ENCODE assay signal across 1 cellular context in genomic region chr5:32020271-32020670, GRCh38.
TF ChIP-seq lines count a peak whose summit lies in the region.

No MANE protein-coding gene starts in this region.

TF ChIP-seq in GM12878, 131 proteins besides CTCF, POLR2A, EP300 and RAD21 (continued from another document):
- TF ChIP-seq E2F8 (IDR thresholded peaks at IDR 0.05; ENCODE audit: low read depth, partially characterized antibody) = no peak
- TF ChIP-seq POLR2AphosphoS5 (IDR thresholded peaks at IDR 0.05; ENCODE audit: low read length) = no peak
- 0 out of 2 replicates have a peak, but pooled peaks have one; percentile 16 for TF ChIP-seq ATF7 (IDR thresholded peaks at IDR 0.05; ENCODE audit: low read depth)
- no peak for TF ChIP-seq ZZZ3 (IDR thresholded peaks at IDR 0.05; ENCODE audit: control insufficient read depth, insufficient read length, low read depth)
- TF ChIP-seq REST (IDR thresholded peaks at IDR 0.05; ENCODE audit: low read depth, low read length) = no peak
- TF ChIP-seq RCOR1 (conservative IDR thresholded peaks at IDR 0.05; ENCODE audit: low read depth, low read length) = no peak
- no peak for TF ChIP-seq BCL3 (IDR thresholded peaks at IDR 0.05; ENCODE audit: borderline replicate concordance, insufficient read depth, low read depth, low read length, poor library complexity, severe bottlenecking)
- no peak for TF ChIP-seq MAX (IDR thresholded peaks at IDR 0.05; ENCODE audit: low read depth, low read length)
- no peak for TF ChIP-seq TARDBP (IDR thresholded peaks at IDR 0.05; ENCODE audit: borderline replicate concordance)
- TF ChIP-seq NR2C1 (IDR thresholded peaks at IDR 0.05) = no peak
- no peak for TF ChIP-seq HDAC6 (IDR thresholded peaks at IDR 0.05; ENCODE audit: unreplicated experiment)
- no peak for TF ChIP-seq MTA2 (IDR thresholded peaks at IDR 0.05; ENCODE audit: low read depth)
- no peak for TF ChIP-seq MLLT1 (IDR thresholded peaks at IDR 0.05)
- TF ChIP-seq RUNX3 (IDR thresholded peaks at IDR 0.05; ENCODE audit: low read length) = peak; percentile 14; the same call in 1 of the 2 replicates
- TF ChIP-seq BHLHE40 (IDR thresholded peaks at IDR 0.05; ENCODE audit: borderline replicate concordance in 1 of 2, low read depth in 2 of 2, low read length in 1 of 2) = no peak
- TF ChIP-seq MYB (IDR thresholded peaks at IDR 0.05; ENCODE audit: borderline replicate concordance, low read depth, low read length) = no peak
- TF ChIP-seq MEF2B (IDR thresholded peaks at IDR 0.05; ENCODE audit: partially characterized antibody, poor library complexity, severe bottlenecking) = no peak
- TF ChIP-seq IRF3 (IDR thresholded peaks at IDR 0.05) = no peak
- TF ChIP-seq KLF5 (IDR thresholded peaks at IDR 0.05; ENCODE audit: partially characterized antibody) = no peak
TF ChIP-seq in GM12878: peak in this region for 5.
